In the genomic region with DNA sequence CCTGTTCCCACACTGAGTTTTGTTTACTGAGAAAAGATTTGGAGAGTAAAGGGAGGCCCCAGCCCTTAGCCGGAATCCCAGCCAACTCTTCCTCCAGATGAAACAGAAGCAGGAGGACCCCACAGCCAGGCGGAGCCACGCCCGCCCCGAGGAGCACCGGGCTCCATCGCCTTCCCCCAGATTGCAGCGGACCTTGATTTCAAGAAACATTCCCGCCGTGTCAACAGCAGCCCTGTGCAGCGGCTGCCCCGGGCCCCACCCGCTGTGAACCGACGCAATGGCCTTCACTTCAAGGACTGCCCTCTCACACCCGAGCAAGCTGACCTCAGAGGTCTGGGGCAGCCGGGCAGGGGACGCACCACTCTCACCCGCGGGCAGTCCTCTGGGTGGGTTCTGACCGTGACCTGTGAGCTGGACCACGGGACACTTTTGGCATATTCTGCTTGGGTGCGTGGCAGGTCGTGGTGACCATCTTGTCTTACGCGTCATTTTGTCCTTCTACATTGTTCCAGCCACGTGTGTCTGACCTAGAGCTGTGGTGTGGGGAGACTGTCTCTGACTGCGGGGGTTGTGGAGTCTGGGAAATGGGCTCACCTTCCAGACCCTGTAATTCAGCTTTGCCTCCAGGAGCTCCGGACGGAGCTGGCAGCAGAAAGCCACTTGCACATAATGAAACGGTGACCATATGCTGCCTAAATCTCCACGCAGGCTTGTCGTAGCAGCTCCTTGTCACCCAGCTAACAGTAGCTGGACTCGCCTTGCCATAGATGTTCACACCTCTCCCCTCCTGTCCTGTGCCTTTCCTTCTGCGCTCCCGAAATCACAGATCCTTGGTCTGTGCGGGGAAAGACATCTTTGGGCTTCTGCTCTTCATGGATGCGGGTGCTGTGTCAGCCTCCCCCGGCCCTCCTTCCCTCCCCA, we compare ENCODE assay signal across 1 cellular context.
TF ChIP-seq lines count a peak whose summit lies in the region.

No MANE protein-coding gene starts in this region.

TF ChIP-seq in K562, 482 proteins besides CTCF, POLR2A, EP300 and RAD21:
- TF ChIP-seq CBFA2T3 (IDR thresholded peaks at IDR 0.05) (no peak), NCOA4 (IDR thresholded peaks at IDR 0.05; ENCODE audit: partially characterized antibody) (no peak), ZNF644 (tag; IDR thresholded peaks at IDR 0.05; ENCODE audit: low read depth) (no peak), EWSR1 (IDR thresholded peaks at IDR 0.05; ENCODE audit: borderline replicate concordance, low read depth, partially characterized antibody) (no peak), ZKSCAN8 (CRISPR knock-in tag; IDR thresholded peaks at IDR 0.05) (no peak), ZNF174 (CRISPR knock-in tag; IDR thresholded peaks at IDR 0.05) (no peak), GABPB1 (CRISPR knock-in tag; IDR thresholded peaks at IDR 0.05) (no peak), KLF13 (tag; IDR thresholded peaks at IDR 0.05; ENCODE audit: borderline replicate concordance, low read depth) (no peak), TFAM (CRISPR knock-in tag; conservative IDR thresholded peaks at IDR 0.05) (no peak), KAT2B (IDR thresholded peaks at IDR 0.05; ENCODE audit: low read depth, low read length) (no peak)
- TF ChIP-seq, protein P1, sequence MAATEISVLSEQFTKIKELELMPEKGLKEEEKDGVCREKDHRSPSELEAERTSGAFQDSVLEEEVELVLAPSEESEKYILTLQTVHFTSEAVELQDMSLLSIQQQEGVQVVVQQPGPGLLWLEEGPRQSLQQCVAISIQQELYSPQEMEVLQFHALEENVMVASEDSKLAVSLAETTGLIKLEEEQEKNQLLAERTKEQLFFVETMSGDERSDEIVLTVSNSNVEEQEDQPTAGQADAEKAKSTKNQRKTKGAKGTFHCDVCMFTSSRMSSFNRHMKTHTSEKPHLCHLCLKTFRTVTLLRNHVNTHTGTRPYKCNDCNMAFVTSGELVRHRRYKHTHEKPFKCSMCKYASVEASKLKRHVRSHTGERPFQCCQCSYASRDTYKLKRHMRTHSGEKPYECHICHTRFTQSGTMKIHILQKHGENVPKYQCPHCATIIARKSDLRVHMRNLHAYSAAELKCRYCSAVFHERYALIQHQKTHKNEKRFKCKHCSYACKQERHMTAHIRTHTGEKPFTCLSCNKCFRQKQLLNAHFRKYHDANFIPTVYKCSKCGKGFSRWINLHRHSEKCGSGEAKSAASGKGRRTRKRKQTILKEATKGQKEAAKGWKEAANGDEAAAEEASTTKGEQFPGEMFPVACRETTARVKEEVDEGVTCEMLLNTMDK (IDR thresholded peaks at IDR 0.05; ENCODE audit: borderline replicate concordance, insufficient read depth, low read depth, low read length, poor library complexity, severe bottlenecking) = no peak
- TF ChIP-seq, protein P2, sequence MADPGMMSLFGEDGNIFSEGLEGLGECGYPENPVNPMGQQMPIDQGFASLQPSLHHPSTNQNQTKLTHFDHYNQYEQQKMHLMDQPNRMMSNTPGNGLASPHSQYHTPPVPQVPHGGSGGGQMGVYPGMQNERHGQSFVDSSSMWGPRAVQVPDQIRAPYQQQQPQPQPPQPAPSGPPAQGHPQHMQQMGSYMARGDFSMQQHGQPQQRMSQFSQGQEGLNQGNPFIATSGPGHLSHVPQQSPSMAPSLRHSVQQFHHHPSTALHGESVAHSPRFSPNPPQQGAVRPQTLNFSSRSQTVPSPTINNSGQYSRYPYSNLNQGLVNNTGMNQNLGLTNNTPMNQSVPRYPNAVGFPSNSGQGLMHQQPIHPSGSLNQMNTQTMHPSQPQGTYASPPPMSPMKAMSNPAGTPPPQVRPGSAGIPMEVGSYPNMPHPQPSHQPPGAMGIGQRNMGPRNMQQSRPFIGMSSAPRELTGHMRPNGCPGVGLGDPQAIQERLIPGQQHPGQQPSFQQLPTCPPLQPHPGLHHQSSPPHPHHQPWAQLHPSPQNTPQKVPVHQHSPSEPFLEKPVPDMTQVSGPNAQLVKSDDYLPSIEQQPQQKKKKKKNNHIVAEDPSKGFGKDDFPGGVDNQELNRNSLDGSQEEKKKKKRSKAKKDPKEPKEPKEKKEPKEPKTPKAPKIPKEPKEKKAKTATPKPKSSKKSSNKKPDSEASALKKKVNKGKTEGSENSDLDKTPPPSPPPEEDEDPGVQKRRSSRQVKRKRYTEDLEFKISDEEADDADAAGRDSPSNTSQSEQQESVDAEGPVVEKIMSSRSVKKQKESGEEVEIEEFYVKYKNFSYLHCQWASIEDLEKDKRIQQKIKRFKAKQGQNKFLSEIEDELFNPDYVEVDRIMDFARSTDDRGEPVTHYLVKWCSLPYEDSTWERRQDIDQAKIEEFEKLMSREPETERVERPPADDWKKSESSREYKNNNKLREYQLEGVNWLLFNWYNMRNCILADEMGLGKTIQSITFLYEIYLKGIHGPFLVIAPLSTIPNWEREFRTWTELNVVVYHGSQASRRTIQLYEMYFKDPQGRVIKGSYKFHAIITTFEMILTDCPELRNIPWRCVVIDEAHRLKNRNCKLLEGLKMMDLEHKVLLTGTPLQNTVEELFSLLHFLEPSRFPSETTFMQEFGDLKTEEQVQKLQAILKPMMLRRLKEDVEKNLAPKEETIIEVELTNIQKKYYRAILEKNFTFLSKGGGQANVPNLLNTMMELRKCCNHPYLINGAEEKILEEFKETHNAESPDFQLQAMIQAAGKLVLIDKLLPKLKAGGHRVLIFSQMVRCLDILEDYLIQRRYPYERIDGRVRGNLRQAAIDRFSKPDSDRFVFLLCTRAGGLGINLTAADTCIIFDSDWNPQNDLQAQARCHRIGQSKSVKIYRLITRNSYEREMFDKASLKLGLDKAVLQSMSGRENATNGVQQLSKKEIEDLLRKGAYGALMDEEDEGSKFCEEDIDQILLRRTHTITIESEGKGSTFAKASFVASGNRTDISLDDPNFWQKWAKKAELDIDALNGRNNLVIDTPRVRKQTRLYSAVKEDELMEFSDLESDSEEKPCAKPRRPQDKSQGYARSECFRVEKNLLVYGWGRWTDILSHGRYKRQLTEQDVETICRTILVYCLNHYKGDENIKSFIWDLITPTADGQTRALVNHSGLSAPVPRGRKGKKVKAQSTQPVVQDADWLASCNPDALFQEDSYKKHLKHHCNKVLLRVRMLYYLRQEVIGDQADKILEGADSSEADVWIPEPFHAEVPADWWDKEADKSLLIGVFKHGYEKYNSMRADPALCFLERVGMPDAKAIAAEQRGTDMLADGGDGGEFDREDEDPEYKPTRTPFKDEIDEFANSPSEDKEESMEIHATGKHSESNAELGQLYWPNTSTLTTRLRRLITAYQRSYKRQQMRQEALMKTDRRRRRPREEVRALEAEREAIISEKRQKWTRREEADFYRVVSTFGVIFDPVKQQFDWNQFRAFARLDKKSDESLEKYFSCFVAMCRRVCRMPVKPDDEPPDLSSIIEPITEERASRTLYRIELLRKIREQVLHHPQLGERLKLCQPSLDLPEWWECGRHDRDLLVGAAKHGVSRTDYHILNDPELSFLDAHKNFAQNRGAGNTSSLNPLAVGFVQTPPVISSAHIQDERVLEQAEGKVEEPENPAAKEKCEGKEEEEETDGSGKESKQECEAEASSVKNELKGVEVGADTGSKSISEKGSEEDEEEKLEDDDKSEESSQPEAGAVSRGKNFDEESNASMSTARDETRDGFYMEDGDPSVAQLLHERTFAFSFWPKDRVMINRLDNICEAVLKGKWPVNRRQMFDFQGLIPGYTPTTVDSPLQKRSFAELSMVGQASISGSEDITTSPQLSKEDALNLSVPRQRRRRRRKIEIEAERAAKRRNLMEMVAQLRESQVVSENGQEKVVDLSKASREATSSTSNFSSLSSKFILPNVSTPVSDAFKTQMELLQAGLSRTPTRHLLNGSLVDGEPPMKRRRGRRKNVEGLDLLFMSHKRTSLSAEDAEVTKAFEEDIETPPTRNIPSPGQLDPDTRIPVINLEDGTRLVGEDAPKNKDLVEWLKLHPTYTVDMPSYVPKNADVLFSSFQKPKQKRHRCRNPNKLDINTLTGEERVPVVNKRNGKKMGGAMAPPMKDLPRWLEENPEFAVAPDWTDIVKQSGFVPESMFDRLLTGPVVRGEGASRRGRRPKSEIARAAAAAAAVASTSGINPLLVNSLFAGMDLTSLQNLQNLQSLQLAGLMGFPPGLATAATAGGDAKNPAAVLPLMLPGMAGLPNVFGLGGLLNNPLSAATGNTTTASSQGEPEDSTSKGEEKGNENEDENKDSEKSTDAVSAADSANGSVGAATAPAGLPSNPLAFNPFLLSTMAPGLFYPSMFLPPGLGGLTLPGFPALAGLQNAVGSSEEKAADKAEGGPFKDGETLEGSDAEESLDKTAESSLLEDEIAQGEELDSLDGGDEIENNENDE (IDR thresholded peaks at IDR 0.05; ENCODE audit: low read depth, low read length) = no peak
- TF ChIP-seq, protein P3, sequence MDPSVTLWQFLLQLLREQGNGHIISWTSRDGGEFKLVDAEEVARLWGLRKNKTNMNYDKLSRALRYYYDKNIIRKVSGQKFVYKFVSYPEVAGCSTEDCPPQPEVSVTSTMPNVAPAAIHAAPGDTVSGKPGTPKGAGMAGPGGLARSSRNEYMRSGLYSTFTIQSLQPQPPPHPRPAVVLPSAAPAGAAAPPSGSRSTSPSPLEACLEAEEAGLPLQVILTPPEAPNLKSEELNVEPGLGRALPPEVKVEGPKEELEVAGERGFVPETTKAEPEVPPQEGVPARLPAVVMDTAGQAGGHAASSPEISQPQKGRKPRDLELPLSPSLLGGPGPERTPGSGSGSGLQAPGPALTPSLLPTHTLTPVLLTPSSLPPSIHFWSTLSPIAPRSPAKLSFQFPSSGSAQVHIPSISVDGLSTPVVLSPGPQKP (CRISPR knock-in tag; IDR thresholded peaks at IDR 0.05) = no peak
TF ChIP-seq in K562: peak in this region for 0.
